In the genomic region with DNA sequence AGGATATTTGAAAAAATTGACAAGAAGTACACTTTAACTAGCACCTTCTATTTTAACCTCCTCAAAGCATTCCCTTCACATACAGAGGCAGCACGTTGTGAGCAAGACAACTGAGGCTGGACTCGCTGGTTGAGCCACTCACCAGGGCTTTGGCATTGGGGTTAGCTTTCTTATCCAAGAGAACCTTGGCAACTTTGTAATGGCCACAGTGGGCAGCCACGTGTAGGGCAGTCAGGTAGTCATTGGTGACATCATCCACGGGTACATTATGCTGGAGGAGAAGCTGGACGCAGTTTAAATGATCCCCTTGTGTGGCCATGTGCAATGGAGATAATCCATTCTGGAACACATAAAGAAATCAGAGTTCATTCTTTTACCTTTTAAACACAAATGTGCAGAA, we compare ENCODE assay signal across 1 cellular context.
TF ChIP-seq lines count a peak whose summit lies in the region.

No MANE protein-coding gene starts in this region.

TF ChIP-seq in GM23338, 12 proteins besides CTCF, POLR2A, EP300 and RAD21 (continued from another document):
- TF ChIP-seq, protein P1, sequence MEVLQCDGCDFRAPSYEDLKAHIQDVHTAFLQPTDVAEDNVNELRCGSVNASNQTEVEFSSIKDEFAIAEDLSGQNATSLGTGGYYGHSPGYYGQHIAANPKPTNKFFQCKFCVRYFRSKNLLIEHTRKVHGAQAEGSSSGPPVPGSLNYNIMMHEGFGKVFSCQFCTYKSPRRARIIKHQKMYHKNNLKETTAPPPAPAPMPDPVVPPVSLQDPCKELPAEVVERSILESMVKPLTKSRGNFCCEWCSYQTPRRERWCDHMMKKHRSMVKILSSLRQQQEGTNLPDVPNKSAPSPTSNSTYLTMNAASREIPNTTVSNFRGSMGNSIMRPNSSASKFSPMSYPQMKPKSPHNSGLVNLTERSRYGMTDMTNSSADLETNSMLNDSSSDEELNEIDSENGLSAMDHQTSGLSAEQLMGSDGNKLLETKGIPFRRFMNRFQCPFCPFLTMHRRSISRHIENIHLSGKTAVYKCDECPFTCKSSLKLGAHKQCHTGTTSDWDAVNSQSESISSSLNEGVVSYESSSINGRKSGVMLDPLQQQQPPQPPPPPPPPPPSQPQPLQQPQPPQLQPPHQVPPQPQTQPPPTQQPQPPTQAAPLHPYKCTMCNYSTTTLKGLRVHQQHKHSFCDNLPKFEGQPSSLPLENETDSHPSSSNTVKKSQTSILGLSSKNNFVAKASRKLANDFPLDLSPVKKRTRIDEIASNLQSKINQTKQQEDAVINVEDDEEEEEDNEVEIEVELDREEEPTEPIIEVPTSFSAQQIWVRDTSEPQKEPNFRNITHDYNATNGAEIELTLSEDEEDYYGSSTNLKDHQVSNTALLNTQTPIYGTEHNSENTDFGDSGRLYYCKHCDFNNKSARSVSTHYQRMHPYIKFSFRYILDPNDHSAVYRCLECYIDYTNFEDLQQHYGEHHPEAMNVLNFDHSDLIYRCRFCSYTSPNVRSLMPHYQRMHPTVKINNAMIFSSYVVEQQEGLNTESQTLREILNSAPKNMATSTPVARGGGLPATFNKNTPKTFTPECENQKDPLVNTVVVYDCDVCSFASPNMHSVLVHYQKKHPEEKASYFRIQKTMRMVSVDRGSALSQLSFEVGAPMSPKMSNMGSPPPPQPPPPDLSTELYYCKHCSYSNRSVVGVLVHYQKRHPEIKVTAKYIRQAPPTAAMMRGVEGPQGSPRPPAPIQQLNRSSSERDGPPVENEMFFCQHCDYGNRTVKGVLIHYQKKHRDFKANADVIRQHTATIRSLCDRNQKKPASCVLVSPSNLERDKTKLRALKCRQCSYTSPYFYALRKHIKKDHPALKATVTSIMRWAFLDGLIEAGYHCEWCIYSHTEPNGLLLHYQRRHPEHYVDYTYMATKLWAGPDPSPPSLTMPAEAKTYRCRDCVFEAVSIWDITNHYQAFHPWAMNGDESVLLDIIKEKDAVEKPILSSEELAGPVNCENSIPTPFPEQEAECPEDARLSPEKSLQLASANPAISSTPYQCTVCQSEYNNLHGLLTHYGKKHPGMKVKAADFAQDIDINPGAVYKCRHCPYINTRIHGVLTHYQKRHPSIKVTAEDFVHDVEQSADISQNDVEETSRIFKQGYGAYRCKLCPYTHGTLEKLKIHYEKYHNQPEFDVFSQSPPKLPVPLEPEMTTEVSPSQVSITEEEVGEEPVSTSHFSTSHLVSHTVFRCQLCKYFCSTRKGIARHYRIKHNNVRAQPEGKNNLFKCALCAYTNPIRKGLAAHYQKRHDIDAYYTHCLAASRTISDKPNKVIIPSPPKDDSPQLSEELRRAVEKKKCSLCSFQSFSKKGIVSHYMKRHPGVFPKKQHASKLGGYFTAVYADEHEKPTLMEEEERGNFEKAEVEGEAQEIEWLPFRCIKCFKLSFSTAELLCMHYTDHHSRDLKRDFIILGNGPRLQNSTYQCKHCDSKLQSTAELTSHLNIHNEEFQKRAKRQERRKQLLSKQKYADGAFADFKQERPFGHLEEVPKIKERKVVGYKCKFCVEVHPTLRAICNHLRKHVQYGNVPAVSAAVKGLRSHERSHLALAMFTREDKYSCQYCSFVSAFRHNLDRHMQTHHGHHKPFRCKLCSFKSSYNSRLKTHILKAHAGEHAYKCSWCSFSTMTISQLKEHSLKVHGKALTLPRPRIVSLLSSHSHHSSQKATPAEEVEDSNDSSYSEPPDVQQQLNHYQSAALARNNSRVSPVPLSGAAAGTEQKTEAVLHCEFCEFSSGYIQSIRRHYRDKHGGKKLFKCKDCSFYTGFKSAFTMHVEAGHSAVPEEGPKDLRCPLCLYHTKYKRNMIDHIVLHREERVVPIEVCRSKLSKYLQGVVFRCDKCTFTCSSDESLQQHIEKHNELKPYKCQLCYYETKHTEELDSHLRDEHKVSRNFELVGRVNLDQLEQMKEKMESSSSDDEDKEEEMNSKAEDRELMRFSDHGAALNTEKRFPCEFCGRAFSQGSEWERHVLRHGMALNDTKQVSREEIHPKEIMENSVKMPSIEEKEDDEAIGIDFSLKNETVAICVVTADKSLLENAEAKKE (CRISPR knock-in tag; IDR thresholded peaks at IDR 0.05) = no peak
- TF ChIP-seq EZH2 (IDR thresholded peaks at IDR 0.05; ENCODE audit: low read depth, unreplicated experiment) = no peak
- no peak for TF ChIP-seq ZNF331 (CRISPR knock-in tag; IDR thresholded peaks at IDR 0.05; ENCODE audit: low read depth)
- TF ChIP-seq JUNB (IDR thresholded peaks at IDR 0.05; ENCODE audit: unreplicated experiment) = no peak
